Comparison of ENCODE assay signal across 1 cellular context in the genomic region with DNA sequence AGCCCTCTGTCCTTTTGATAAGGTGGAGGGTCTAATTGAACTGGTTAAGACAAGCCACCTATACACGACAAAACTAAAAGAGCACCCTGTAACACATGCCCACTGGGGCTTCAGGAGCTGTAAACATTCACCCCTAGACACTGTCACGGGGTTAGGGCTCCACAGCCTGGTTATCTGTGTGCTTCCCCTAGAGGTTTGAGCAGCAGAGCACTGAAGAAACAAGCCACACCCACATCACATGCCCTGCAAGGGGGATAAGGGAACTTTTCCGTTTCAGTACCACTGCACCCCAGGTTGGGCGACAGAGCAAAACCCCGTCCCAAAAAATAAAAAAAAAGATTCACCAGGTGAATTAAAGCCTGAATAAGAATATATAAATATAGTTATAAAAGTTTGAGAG.
TF ChIP-seq lines count a peak whose summit lies in the region.

No MANE protein-coding gene starts in this region.

TF ChIP-seq in GM23338, 12 proteins besides CTCF, POLR2A, EP300 and RAD21 (continued from another document):
- TF ChIP-seq, protein P1, sequence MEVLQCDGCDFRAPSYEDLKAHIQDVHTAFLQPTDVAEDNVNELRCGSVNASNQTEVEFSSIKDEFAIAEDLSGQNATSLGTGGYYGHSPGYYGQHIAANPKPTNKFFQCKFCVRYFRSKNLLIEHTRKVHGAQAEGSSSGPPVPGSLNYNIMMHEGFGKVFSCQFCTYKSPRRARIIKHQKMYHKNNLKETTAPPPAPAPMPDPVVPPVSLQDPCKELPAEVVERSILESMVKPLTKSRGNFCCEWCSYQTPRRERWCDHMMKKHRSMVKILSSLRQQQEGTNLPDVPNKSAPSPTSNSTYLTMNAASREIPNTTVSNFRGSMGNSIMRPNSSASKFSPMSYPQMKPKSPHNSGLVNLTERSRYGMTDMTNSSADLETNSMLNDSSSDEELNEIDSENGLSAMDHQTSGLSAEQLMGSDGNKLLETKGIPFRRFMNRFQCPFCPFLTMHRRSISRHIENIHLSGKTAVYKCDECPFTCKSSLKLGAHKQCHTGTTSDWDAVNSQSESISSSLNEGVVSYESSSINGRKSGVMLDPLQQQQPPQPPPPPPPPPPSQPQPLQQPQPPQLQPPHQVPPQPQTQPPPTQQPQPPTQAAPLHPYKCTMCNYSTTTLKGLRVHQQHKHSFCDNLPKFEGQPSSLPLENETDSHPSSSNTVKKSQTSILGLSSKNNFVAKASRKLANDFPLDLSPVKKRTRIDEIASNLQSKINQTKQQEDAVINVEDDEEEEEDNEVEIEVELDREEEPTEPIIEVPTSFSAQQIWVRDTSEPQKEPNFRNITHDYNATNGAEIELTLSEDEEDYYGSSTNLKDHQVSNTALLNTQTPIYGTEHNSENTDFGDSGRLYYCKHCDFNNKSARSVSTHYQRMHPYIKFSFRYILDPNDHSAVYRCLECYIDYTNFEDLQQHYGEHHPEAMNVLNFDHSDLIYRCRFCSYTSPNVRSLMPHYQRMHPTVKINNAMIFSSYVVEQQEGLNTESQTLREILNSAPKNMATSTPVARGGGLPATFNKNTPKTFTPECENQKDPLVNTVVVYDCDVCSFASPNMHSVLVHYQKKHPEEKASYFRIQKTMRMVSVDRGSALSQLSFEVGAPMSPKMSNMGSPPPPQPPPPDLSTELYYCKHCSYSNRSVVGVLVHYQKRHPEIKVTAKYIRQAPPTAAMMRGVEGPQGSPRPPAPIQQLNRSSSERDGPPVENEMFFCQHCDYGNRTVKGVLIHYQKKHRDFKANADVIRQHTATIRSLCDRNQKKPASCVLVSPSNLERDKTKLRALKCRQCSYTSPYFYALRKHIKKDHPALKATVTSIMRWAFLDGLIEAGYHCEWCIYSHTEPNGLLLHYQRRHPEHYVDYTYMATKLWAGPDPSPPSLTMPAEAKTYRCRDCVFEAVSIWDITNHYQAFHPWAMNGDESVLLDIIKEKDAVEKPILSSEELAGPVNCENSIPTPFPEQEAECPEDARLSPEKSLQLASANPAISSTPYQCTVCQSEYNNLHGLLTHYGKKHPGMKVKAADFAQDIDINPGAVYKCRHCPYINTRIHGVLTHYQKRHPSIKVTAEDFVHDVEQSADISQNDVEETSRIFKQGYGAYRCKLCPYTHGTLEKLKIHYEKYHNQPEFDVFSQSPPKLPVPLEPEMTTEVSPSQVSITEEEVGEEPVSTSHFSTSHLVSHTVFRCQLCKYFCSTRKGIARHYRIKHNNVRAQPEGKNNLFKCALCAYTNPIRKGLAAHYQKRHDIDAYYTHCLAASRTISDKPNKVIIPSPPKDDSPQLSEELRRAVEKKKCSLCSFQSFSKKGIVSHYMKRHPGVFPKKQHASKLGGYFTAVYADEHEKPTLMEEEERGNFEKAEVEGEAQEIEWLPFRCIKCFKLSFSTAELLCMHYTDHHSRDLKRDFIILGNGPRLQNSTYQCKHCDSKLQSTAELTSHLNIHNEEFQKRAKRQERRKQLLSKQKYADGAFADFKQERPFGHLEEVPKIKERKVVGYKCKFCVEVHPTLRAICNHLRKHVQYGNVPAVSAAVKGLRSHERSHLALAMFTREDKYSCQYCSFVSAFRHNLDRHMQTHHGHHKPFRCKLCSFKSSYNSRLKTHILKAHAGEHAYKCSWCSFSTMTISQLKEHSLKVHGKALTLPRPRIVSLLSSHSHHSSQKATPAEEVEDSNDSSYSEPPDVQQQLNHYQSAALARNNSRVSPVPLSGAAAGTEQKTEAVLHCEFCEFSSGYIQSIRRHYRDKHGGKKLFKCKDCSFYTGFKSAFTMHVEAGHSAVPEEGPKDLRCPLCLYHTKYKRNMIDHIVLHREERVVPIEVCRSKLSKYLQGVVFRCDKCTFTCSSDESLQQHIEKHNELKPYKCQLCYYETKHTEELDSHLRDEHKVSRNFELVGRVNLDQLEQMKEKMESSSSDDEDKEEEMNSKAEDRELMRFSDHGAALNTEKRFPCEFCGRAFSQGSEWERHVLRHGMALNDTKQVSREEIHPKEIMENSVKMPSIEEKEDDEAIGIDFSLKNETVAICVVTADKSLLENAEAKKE (CRISPR knock-in tag; IDR thresholded peaks at IDR 0.05): no peak
- no peak for TF ChIP-seq CREB1 (CRISPR knock-in tag; IDR thresholded peaks at IDR 0.05; ENCODE audit: low read depth)
